13 cellular contexts compared by ENCODE assay signal in genomic region chrX:12065251-12065650, GRCh38.
A peak's percentile ranks its signal among the peaks of the same experiment; 100 is the strongest.
DNase-seq lines count a peak whose midpoint lies in the region; ATAC-seq and TF ChIP-seq lines count a peak whose summit lies in the region.
"Had no signal": no experiment of that assay in that cellular context is flagged by ENCODE, and none has a peak within 500 bp of the region (broad histone marks: within the 10 kb centered on the region; RNA-seq: fewer than 3 reads in every experiment).

No MANE protein-coding gene starts in this region.

- TF ChIP-seq POLR2A in NB4 (IDR thresholded peaks at IDR 0.05; ENCODE audit: extremely low read depth, insufficient read length): no peak
- TF ChIP-seq POLR2A in body of pancreas (IDR thresholded peaks at IDR 0.05): no peak

- no peaks in the 10 kb centered on the region for H3K4me1 ChIP-seq in body of pancreas

- H3K27me3 Mint-ChIP-seq in activated naive CD4-positive, alpha-beta T cell treated with anti-CD3 and anti-CD28 coated beads for 36 hours (ENCODE audit: low read depth): no peaks in the 10 kb centered on the region

- no peaks in the 10 kb centered on the region for H3K9me3 Mint-ChIP-seq in activated naive CD4-positive, alpha-beta T cell treated with anti-CD3 and anti-CD28 coated beads for 36 hours

- WGBS in body of pancreas, 2 donors: 17 to 26% methylated on average over 5 of the region's 5 CpGs

- intact Hi-C loops in activated naive CD4-positive, alpha-beta T cell treated with anti-CD3 and anti-CD28 coated beads for 36 hours (cut with micrococcal nuclease): no loop called here
- intact Hi-C loops in body of pancreas (cut with DNase I): no loop called here

- CTCF ChIA-PET in activated naive CD4-positive, alpha-beta T cell treated with anti-CD3 and anti-CD28 coated beads for 36 hours (lab: Charles Lee): no interaction called here

- no peaks in the 10 kb centered on the region for H3K27me3 ChIP-seq in body of pancreas

- H3K27ac Mint-ChIP-seq in activated naive CD4-positive, alpha-beta T cell treated with anti-CD3 and anti-CD28 coated beads for 36 hours: no peak overlapping the region

- no peak overlapping the region for H3K27ac ChIP-seq in body of pancreas

- DNase-seq in ELF-1 (ENCODE audit: low read depth, low spot score) (peak; percentile 63), NB4 (ENCODE audit: low read depth) (peak; percentile 13), choroid plexus epithelial cell (ENCODE audit: low read depth) (peak; percentile 35), myocyte (ENCODE audit: low read depth) (peak; percentile 75), SK-N-DZ (ENCODE audit: low spot score) (no peak), body of pancreas (no peak)
- DNase-seq in activated naive CD4-positive, alpha-beta T cell treated with anti-CD3 and anti-CD28 coated beads for 36 hours: no peak
- DNase-seq: activated naive CD4-positive, alpha-beta T cell treated with anti-CD3 and anti-CD28 coated beads, Interleukin-2, amount 50 U/mL, for 16 hours; midbrain; NCI-H774; stimulated activated CD4-positive, alpha-beta T cell treated with anti-CD3 and anti-CD28 coated beads, Interleukin-12 subunit alpha, Interleukin-12 subunit beta, amount 100 ng/mL, for 4 hours; stimulated activated naive CD8-positive, alpha-beta T cell treated with anti-CD3 and anti-CD28 coated beads, Interleukin-15, Interleukin-2, amounts not matched to agents 100 U/mL and 50 U/mL, for 24 hours had no signal

- TF ChIP-seq CTCF in NB4 (IDR thresholded peaks at IDR 0.05; ENCODE audit: low read depth, low read length) (no peak), choroid plexus epithelial cell (conservative IDR thresholded peaks at IDR 0.05; ENCODE audit: low read depth, low read length) (no peak), body of pancreas (IDR thresholded peaks at IDR 0.05) (no peak)

- H3K4me1 Mint-ChIP-seq in activated naive CD4-positive, alpha-beta T cell treated with anti-CD3 and anti-CD28 coated beads for 36 hours (ENCODE audit: low read depth): no peaks in the 10 kb centered on the region

- no peaks in the 10 kb centered on the region for H3K36me3 ChIP-seq in body of pancreas (replicated peaks in 1 of 2; ENCODE audit: insufficient read depth in 1 of 2, low read depth in 2 of 2)

- no peaks in the 10 kb centered on the region for H3K9me3 ChIP-seq in body of pancreas

- no peak overlapping the region for H3K4me3 Mint-ChIP-seq in activated naive CD4-positive, alpha-beta T cell treated with anti-CD3 and anti-CD28 coated beads for 36 hours

- no peaks in the 10 kb centered on the region for H3K36me3 Mint-ChIP-seq in activated naive CD4-positive, alpha-beta T cell treated with anti-CD3 and anti-CD28 coated beads for 36 hours (ENCODE audit: low read depth)

- no peak overlapping the region for H3K4me3 ChIP-seq in NB4 (ENCODE audit: low read depth, low read length)
- no peak overlapping the region for H3K4me3 ChIP-seq in choroid plexus epithelial cell (ENCODE audit: low read depth, low read length)
- no peak overlapping the region for H3K4me3 ChIP-seq in body of pancreas

- ATAC-seq in HG02610 (IDR thresholded peaks at IDR 0.05; ENCODE audit: unreplicated experiment) (no peak), body of pancreas (no peak)
- ATAC-seq: stimulated activated naive CD8-positive, alpha-beta T cell treated with anti-CD3 and anti-CD28 coated beads, Interleukin-15, Interleukin-2, amounts not matched to agents 100 U/mL and 50 U/mL, for 24 hours had no signal

Comparison
In these comparisons a context has a peak if more than half of its experiments do, and no peak if none do; other contexts are left out.
1. DNase-seq: peak in ELF-1 (single experiment), NB4 (single experiment), choroid plexus epithelial cell (single experiment) and myocyte (single experiment); none in SK-N-DZ (single experiment), activated naive CD4-positive, alpha-beta T cell treated with anti-CD3 and anti-CD28 coated beads for 36 hours (single experiment) and body of pancreas (0 of 4).